In genomic region chr9:68780377-68780707, GRCh38 we compare ENCODE assay signal across 8 cellular contexts.
A peak's percentile ranks its signal among the peaks of the same experiment; 100 is the strongest.
DNase-seq lines count a peak whose midpoint lies in the region; ATAC-seq, FAIRE-seq and TF ChIP-seq lines count a peak whose summit lies in the region.

No MANE protein-coding gene starts in this region.

- no peaks in the 10 kb centered on the region for H3K9me1 ChIP-seq in K562 (ENCODE audit: control insufficient read depth, insufficient read depth, low read length)

- TF ChIP-seq POLR2A in K562 (conservative IDR thresholded peaks at IDR 0.05) = no peak

- TF ChIP-seq EP300 in K562 (IDR thresholded peaks at IDR 0.05; ENCODE audit: low read length) = no peak

- BruUV-seq in K562 (replicated peaks; lab: Mats Ljungman, UMichigan) = no TSS peak

- H2AFZ ChIP-seq in K562 (ENCODE audit: low read depth, low read length) = peak overlapping the region; percentile 92

- 1% methylated on average over 19 of the region's 19 CpGs for WGBS in heart right ventricle, 2 donors
- WGBS in K562 (ENCODE audit: insufficient coverage, low coverage, missing lambda C conversion rate) = 0% methylated on average over 14 of the region's 19 CpGs
- 1% methylated on average over 19 of the region's 19 CpGs for WGBS in lung, 2 donors
- WGBS in aorta, 2 donors = 0 to 1% methylated on average over 19 of the region's 19 CpGs

- H3K9me3 ChIP-seq in heart right ventricle (no peaks in the 10 kb centered on the region), K562 (replicated peaks; ENCODE audit: control insufficient read depth, insufficient read depth, low read depth, low read length) (no peaks in the 10 kb centered on the region), lung (ENCODE audit: control insufficient read depth in 2 of 2, insufficient read depth in 1 of 2, low read length in 1 of 2) (no peaks in the 10 kb centered on the region), aorta (ENCODE audit: control insufficient read depth, low read length) (no peaks in the 10 kb centered on the region)

- peaks cover 9 to 81% (median 59%) of the 10 kb centered on the region in 9 donors for H3K4me1 ChIP-seq in heart right ventricle
- H3K4me1 ChIP-seq in K562 (replicated peaks in 1 of 2; ENCODE audit: control insufficient read depth in 2 of 2, insufficient read depth in 2 of 2, low read length in 2 of 2) = peaks cover 4 to 38% of the 10 kb centered on the region in 2 experiments; a peak in 4 of 5 replicates
- peaks cover 2 to 31% of the 10 kb centered on the region in 2 donors for H3K4me1 ChIP-seq in lung (ENCODE audit: control insufficient read depth in 2 of 2, insufficient read depth in 2 of 2, low read length in 2 of 2)
- peaks cover 8% of the 10 kb centered on the region in 2 donors for H3K4me1 ChIP-seq in aorta (ENCODE audit: control insufficient read depth in 1 of 2, insufficient read depth in 2 of 2, low read length in 2 of 2)

- no peak overlapping the region for H3K27ac Mint-ChIP-seq in activated T-cell treated with anti-CD3 and anti-CD28 coated beads, Interleukin-2, amount 50 U/mL, for 24 hours

- in situ Hi-C loops in K562 (cut with MboI) = no loop called here

- peaks cover 5% of the 10 kb centered on the region for H3K36me3 Mint-ChIP-seq in activated T-cell treated with anti-CD3 and anti-CD28 coated beads, Interleukin-2, amount 50 U/mL, for 24 hours (ENCODE audit: low read depth)

- H4K20me1 ChIP-seq in K562 (replicated peaks; ENCODE audit: control insufficient read depth, insufficient read depth, low read length) = peaks cover 15% of the 10 kb centered on the region

- H3K9ac ChIP-seq in K562 (ENCODE audit: insufficient read depth in 1 of 2, low read depth in 2 of 2, low read length in 2 of 2) = peak overlapping the region; percentile 88 to 92

- CTCF ChIA-PET in K562 (lab: Yijun Ruan, JAX; ENCODE audit: low intra/inter-chr PET ratio) = no interaction called here

- TF ChIP-seq RAD21 in K562 (CRISPR knock-in tag; conservative IDR thresholded peaks at IDR 0.05 in 1 of 2, IDR thresholded peaks at IDR 0.05 in 1 of 2) = no peak; a peak in 1 of 4 replicates

- no peaks in the 10 kb centered on the region for H3K27me3 Mint-ChIP-seq in activated T-cell treated with anti-CD3 and anti-CD28 coated beads, Interleukin-2, amount 50 U/mL, for 24 hours

- H3K4me2 ChIP-seq in K562 (ENCODE audit: insufficient read depth, low read length) = peak overlapping the region; percentile 98

- peak overlapping the region; percentile 47 to 79 (median 73) for H3K4me3 ChIP-seq in heart right ventricle
- peak overlapping the region; percentile 81 for H3K4me3 ChIP-seq in K562
- peak overlapping the region; percentile 76 for H3K4me3 ChIP-seq in lung
- peak overlapping the region; percentile 32 to 73 for H3K4me3 ChIP-seq in aorta (ENCODE audit: low read length in 2 of 2)

- peaks cover 8% of the 10 kb centered on the region for H3K4me1 Mint-ChIP-seq in activated T-cell treated with anti-CD3 and anti-CD28 coated beads, Interleukin-2, amount 50 U/mL, for 24 hours (ENCODE audit: low read depth)

- ATAC-seq in heart right ventricle (peak in 1 of 8 donors; percentile 1), Right ventricle myocardium inferior (no peak), K562 (no peak), lung (ENCODE audit: insufficient read depth, low FRiP score) (no peak), aorta (ENCODE audit: low FRiP score) (no peak)

- DNase-seq in heart right ventricle (no peak), Right ventricle myocardium inferior (ENCODE audit: missing footprints) (no peak), K562 (ENCODE audit: extremely low read depth in 1 of 4, low spot score in 3 of 4) (no peak), lung (ENCODE audit: low spot score) (no peak), aorta (no peak), NCI-H69 (lab: John Stamatoyannopoulos, UW) (no peak), hippocampal formation (lab: John Stamatoyannopoulos, UW) (no peak)
- DNase-seq in activated T-cell treated with anti-CD3 and anti-CD28 coated beads, Interleukin-2, amount 50 U/mL, for 24 hours = no peak

- no peaks in the 10 kb centered on the region for H3K27me3 ChIP-seq in heart right ventricle
- H3K27me3 ChIP-seq in K562 (ENCODE audit: control insufficient read depth in 2 of 2, insufficient read depth in 2 of 2, low read length in 2 of 2) = no peaks in the 10 kb centered on the region
- H3K27me3 ChIP-seq in lung (ENCODE audit: control insufficient read depth, insufficient read depth) = no peaks in the 10 kb centered on the region
- H3K27me3 ChIP-seq in aorta (ENCODE audit: control insufficient read depth in 1 of 2, insufficient read depth in 2 of 2, low read length in 1 of 2) = no peaks in the 10 kb centered on the region

- POLR2A ChIA-PET in K562 (lab: Yijun Ruan, JAX) = interaction anchor here (0.7 to 1.0 kb wide), 5 partner anchors 12 to 90 kb away, joined by 3 to 4 read pairs (median 4); no protein-coding TSS in a partner anchor

- H3K27ac ChIP-seq in heart right ventricle = peak overlapping the region; percentile 84 to 97 (median 92)
- H3K27ac ChIP-seq in K562 (ENCODE audit: extremely low read depth, low read depth, low read length) = peak overlapping the region; percentile 99
- peak overlapping the region; percentile 92 to 95 for H3K27ac ChIP-seq in lung (ENCODE audit: low read depth in 1 of 2, low read length in 1 of 2)
- H3K27ac ChIP-seq in aorta (ENCODE audit: low read depth in 1 of 2, low read length in 2 of 2) = peak overlapping the region; percentile 23 to 54

- H3K36me3 ChIP-seq in heart right ventricle = no peaks in the 10 kb centered on the region
- peaks cover 11% of the 10 kb centered on the region; the same call in 2 of the 3 replicates for H3K36me3 ChIP-seq in K562 (ENCODE audit: control insufficient read depth, insufficient read depth, low read length)
- no peaks in the 10 kb centered on the region for H3K36me3 ChIP-seq in lung (ENCODE audit: control insufficient read depth in 2 of 2, insufficient read depth in 2 of 2, low read length in 2 of 2)
- H3K36me3 ChIP-seq in aorta (ENCODE audit: control insufficient read depth in 1 of 2, insufficient read depth in 2 of 2, low read length in 1 of 2) = no peaks in the 10 kb centered on the region

- no peaks in the 10 kb centered on the region for H3K9me3 Mint-ChIP-seq in activated T-cell treated with anti-CD3 and anti-CD28 coated beads, Interleukin-2, amount 50 U/mL, for 24 hours

- peak; percentile 59 for FAIRE-seq in K562 (lab: Jason Lieb, UNC)

- intact Hi-C loops in heart right ventricle (cut with DNase I) (loop anchor here in 4 of 10 donors (5.0 to 10.0 kb wide), 8 partner anchors 54 to 214 kb away; partner anchors contain the start of gene PIP5K1B (in 1 of the 4)), Right ventricle myocardium inferior (cut with DNase I) (loop anchor here (5.0 kb wide), 2 partner anchors 57 to 217 kb away; no protein-coding TSS in a partner anchor), K562 (cut with micrococcal nuclease) (loop anchor here (2.0 to 10.0 kb wide), 2 partner anchors 64 to 218 kb away; no protein-coding TSS in a partner anchor), aorta (cut with DNase I) (loop anchor here (5.0 kb wide), 2 partner anchors 52 to 67 kb away; no protein-coding TSS in a partner anchor)

- H3K79me2 ChIP-seq in K562 (ENCODE audit: control insufficient read depth, insufficient read depth, low read length) = peaks cover 93% of the 10 kb centered on the region

- TF ChIP-seq CTCF in heart right ventricle (IDR thresholded peaks at IDR 0.05) (no peak), K562 (IDR thresholded peaks at IDR 0.05 in 2 of 3, conservative IDR thresholded peaks at IDR 0.05 in 1 of 3; ENCODE audit: insufficient read depth in 2 of 3, low read depth in 1 of 3, low read length in 3 of 3) (0 out of 6 replicates have a peak, but pooled peaks of 1 of the 3 experiments have one; percentile 4), lung (IDR thresholded peaks at IDR 0.05; ENCODE audit: control extremely low read depth, extremely low read depth) (no peak)

- H3K4me3 Mint-ChIP-seq in activated T-cell treated with anti-CD3 and anti-CD28 coated beads, Interleukin-2, amount 50 U/mL, for 24 hours = no peak overlapping the region

TF ChIP-seq in K562, 482 proteins besides CTCF, POLR2A, EP300 and RAD21 (continues in another document):
- no peak for TF ChIP-seq ELF1 (tag; IDR thresholded peaks at IDR 0.05)
- TF ChIP-seq PKNOX1 (IDR thresholded peaks at IDR 0.05) = peak; percentile 17
- 0 out of 2 replicates have a peak, but pooled peaks have one; percentile 15 for TF ChIP-seq CXXC5 (CRISPR knock-in tag; IDR thresholded peaks at IDR 0.05)
- TF ChIP-seq MXI1 (IDR thresholded peaks at IDR 0.05; ENCODE audit: low read depth, low read length) = no peak
- no peak for TF ChIP-seq CHAMP1 (IDR thresholded peaks at IDR 0.05)

Comparison
In these comparisons a context has a peak if more than half of its experiments do, and no peak if none do; other contexts are left out.
1. H3K27ac ChIP-seq: peak in every context shown above with its lines; median percentile 99 in K562; 94 in lung; 92 in heart right ventricle; 38 in aorta.